ENCODE assay signal across 23 cellular contexts in the genomic region with DNA sequence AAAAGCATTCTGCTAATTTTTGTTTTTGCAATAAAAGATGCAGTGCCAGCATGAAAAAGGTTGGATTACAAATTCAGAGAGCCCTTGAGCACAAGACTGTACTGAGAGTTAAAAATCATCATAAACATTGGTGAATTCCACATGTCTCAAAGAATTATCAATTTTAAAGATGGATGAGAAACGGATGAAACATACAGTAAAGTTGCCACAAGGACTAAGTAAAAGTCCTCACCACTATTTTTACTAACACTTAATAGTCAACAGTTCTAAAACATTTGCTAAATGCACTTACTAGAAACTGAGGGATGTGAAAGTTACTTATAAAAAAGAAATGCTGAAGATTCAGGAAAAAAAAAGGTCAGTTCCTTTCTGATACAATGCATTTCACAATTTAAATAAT. TPM values are rescaled to one million over a fixed set of nuclear protein-coding genes. Genes with fewer than 3 reads are reported as not detected.
DNase-seq lines count a peak whose midpoint lies in the region; ATAC-seq and TF ChIP-seq lines count a peak whose summit lies in the region.
"Had no signal": no experiment of that assay in that cellular context is flagged by ENCODE, and none has a peak within 500 bp of the region (broad histone marks: within the 10 kb centered on the region; RNA-seq: fewer than 3 reads in every experiment).

No MANE protein-coding gene starts in this region.

- H4K20me1 ChIP-seq in SK-N-SH (ENCODE audit: insufficient read depth) (no peaks in the 10 kb centered on the region), Karpas-422 (ENCODE audit: insufficient read depth, low read depth, low read length) (no peaks in the 10 kb centered on the region)

- H3K9ac ChIP-seq in SK-N-SH, result no peak overlapping the region
- H3K9ac ChIP-seq in Karpas-422 (ENCODE audit: low read length), result no peak overlapping the region

- peaks cover 5% of the 10 kb centered on the region for H3F3A ChIP-seq in SK-N-SH (replicated peaks; ENCODE audit: insufficient read depth)

- H3K79me2 ChIP-seq in SK-N-SH (ENCODE audit: insufficient read depth) (no peaks in the 10 kb centered on the region), Karpas-422 (ENCODE audit: low read length) (no peaks in the 10 kb centered on the region)

- H3K4me3 ChIP-seq in SK-N-SH (ENCODE audit: low read depth in 2 of 2, low read length in 1 of 2) (no peak overlapping the region), Karpas-422 (ENCODE audit: low read length) (no peak overlapping the region)
- H3K4me3 ChIP-seq: K562, MG63, SK-N-MC had no signal

- no peak overlapping the region; the same call in 1 of the 2 replicates for H3K4me2 ChIP-seq in SK-N-SH
- H3K4me2 ChIP-seq in Karpas-422 (ENCODE audit: low read depth, low read length, poor library complexity, severe bottlenecking), result peak overlapping the region; percentile 59

- H3K9me3 ChIP-seq in SK-N-SH, result peaks cover 28% of the 10 kb centered on the region
- peaks cover 9% of the 10 kb centered on the region; the same call in 1 of the 2 replicates for H3K9me3 ChIP-seq in Karpas-422 (ENCODE audit: low read length)
- H3K9me3 ChIP-seq in T-helper 17 cell (ENCODE audit: control insufficient read depth, low read length, poor library complexity, severe bottlenecking), result no peaks in the 10 kb centered on the region

- TF ChIP-seq CTCF in SK-N-SH (IDR thresholded peaks at IDR 0.05) (no peak), osteocyte (IDR thresholded peaks at IDR 0.05) (no peak)

- H3K4me3 Mint-ChIP-seq in T-helper 17 cell (no peak overlapping the region), osteocyte (ENCODE audit: unreplicated experiment) (peak overlapping the region; percentile 31)
- no peak overlapping the region for H3K4me3 Mint-ChIP-seq in activated CD4-positive, alpha-beta T cell treated with anti-CD3 and anti-CD28 coated beads, Interleukin-2, amount 10 ng/mL, durations not matched to agents 7 days and 5 days

- WGBS in SK-N-SH (ENCODE audit: low lambda C conversion rate), result 39% methylated on average over 1 of the region's 1 CpG

- no peak for TF ChIP-seq RAD21 in SK-N-SH (IDR thresholded peaks at IDR 0.05; ENCODE audit: low read length)

- H3K4me1 ChIP-seq in SK-N-SH (ENCODE audit: control insufficient read depth in 1 of 2, insufficient read depth in 2 of 2, low read depth in 1 of 2, low read length in 1 of 2), result no peaks in the 10 kb centered on the region; a peak in 3 of 4 replicates
- H3K4me1 ChIP-seq in Karpas-422 (ENCODE audit: low read length), result peaks cover 15% of the 10 kb centered on the region

- H3K36me3 ChIP-seq in SK-N-SH (replicated peaks in 1 of 2; ENCODE audit: control insufficient read depth in 1 of 2, insufficient read depth in 2 of 2, low read length in 1 of 2) (peaks cover 0 to 7% of the 10 kb centered on the region in 2 experiments), Karpas-422 (ENCODE audit: insufficient read depth, low read length) (no peaks in the 10 kb centered on the region)
- H3K36me3 ChIP-seq: MG63 had no signal

- ATAC-seq in SK-N-SH treated with all-trans-retinoic acid at 6 μM for 48 hours (peak; percentile 18; the same call in 1 of the 3 replicates), T-helper 17 cell (no peak), GM19463 (IDR thresholded peaks at IDR 0.05; ENCODE audit: unreplicated experiment) (no peak)
- ATAC-seq: K562 had no signal

- CTCF ChIA-PET in SK-N-SH (lab: Yijun Ruan, JAX), result interaction anchor here (1.1 to 1.4 kb wide), 3 partner anchors 13 to 200 kb away, joined by 3 to 5 read pairs (median 4); no protein-coding TSS in a partner anchor
- CTCF ChIA-PET in activated CD4-positive, alpha-beta T cell treated with anti-CD3 and anti-CD28 coated beads, Interleukin-2, amount 10 ng/mL, durations not matched to agents 7 days and 5 days (lab: Charles Lee), result no interaction called here

- POLR2A ChIA-PET in SK-N-SH (lab: Yijun Ruan, JAX), result no interaction called here
- POLR2A ChIA-PET in activated CD4-positive, alpha-beta T cell treated with anti-CD3 and anti-CD28 coated beads, Interleukin-2, amount 10 ng/mL, durations not matched to agents 7 days and 5 days (lab: Charles Lee), result no interaction called here

- H3K27ac Mint-ChIP-seq in T-helper 17 cell (peak overlapping the region; percentile 34), osteocyte (ENCODE audit: unreplicated experiment) (peak overlapping the region; percentile 53)
- no peak overlapping the region for H3K27ac Mint-ChIP-seq in activated CD4-positive, alpha-beta T cell treated with anti-CD3 and anti-CD28 coated beads, Interleukin-2, amount 10 ng/mL, durations not matched to agents 7 days and 5 days

- no peak for DNase-seq in SK-N-SH
- no peak for DNase-seq in Karpas-422
- DNase-seq in T-helper 17 cell, result no peak
- no peak for DNase-seq in osteocyte (ENCODE audit: extremely low spot score, unreplicated experiment)
- DNase-seq in activated CD4-positive, alpha-beta T cell treated with anti-CD3 and anti-CD28 coated beads, Interleukin-2, amount 10 ng/mL, durations not matched to agents 7 days and 5 days, result no peak
- DNase-seq in T-helper 9 cell, result no peak
- DNase-seq: Calu3, DMS153, NCI-H1417, NCI-H1694, NCI-H2029 treated with DMSO at 0.1 percent for 48 hours, NCI-H446 treated with DMSO at 0.1 percent for 48 hours, NCI-H526, SIG-M5 had no signal

- H3K27me3 Mint-ChIP-seq in T-helper 17 cell (peaks cover 7% of the 10 kb centered on the region), osteocyte (ENCODE audit: unreplicated experiment) (peaks cover 2% of the 10 kb centered on the region)
- H3K27me3 Mint-ChIP-seq in activated CD4-positive, alpha-beta T cell treated with anti-CD3 and anti-CD28 coated beads, Interleukin-2, amount 10 ng/mL, durations not matched to agents 7 days and 5 days, result peaks cover 17% of the 10 kb centered on the region

- no peaks in the 10 kb centered on the region for H3K9me2 ChIP-seq in SK-N-SH
- no peaks in the 10 kb centered on the region for H3K9me2 ChIP-seq in Karpas-422 (replicated peaks; ENCODE audit: insufficient read depth, low read length)

- H2AFZ ChIP-seq in SK-N-SH (ENCODE audit: low read depth) (no peak overlapping the region; the same call in 1 of the 2 replicates), Karpas-422 (ENCODE audit: low read length) (no peak overlapping the region)

- TF ChIP-seq EP300 in SK-N-SH (IDR thresholded peaks at IDR 0.05; ENCODE audit: borderline replicate concordance in 1 of 2, low read depth in 1 of 2, low read length in 1 of 2), result no peak

- H3K9me3 Mint-ChIP-seq in osteocyte (ENCODE audit: unreplicated experiment), result peaks cover 10% of the 10 kb centered on the region
- peaks cover 7% of the 10 kb centered on the region for H3K9me3 Mint-ChIP-seq in activated CD4-positive, alpha-beta T cell treated with anti-CD3 and anti-CD28 coated beads, Interleukin-2, amount 10 ng/mL, durations not matched to agents 7 days and 5 days

- H3K27ac ChIP-seq in SK-N-SH (ENCODE audit: low read depth in 2 of 2, low read length in 1 of 2), result no peak overlapping the region
- no peak overlapping the region for H3K27ac ChIP-seq in Karpas-422 (ENCODE audit: low read length)
- H3K27ac ChIP-seq: 22Rv1, SK-N-MC had no signal

- H3K27me3 ChIP-seq in SK-N-SH (ENCODE audit: insufficient read depth) (no peaks in the 10 kb centered on the region), Karpas-422 (ENCODE audit: low read length) (peaks cover 5% of the 10 kb centered on the region; the same call in 1 of the 2 replicates)
- H3K27me3 ChIP-seq: MG63 had no signal

- H3K36me3 Mint-ChIP-seq in T-helper 17 cell (ENCODE audit: low read depth) (no peaks in the 10 kb centered on the region), osteocyte (ENCODE audit: unreplicated experiment) (peaks cover 8% of the 10 kb centered on the region)
- no peaks in the 10 kb centered on the region for H3K36me3 Mint-ChIP-seq in activated CD4-positive, alpha-beta T cell treated with anti-CD3 and anti-CD28 coated beads, Interleukin-2, amount 10 ng/mL, durations not matched to agents 7 days and 5 days (ENCODE audit: low read depth)

- H3K4me1 Mint-ChIP-seq in T-helper 17 cell (no peaks in the 10 kb centered on the region), osteocyte (ENCODE audit: unreplicated experiment) (peaks cover 16% of the 10 kb centered on the region)
- no peaks in the 10 kb centered on the region for H3K4me1 Mint-ChIP-seq in activated CD4-positive, alpha-beta T cell treated with anti-CD3 and anti-CD28 coated beads, Interleukin-2, amount 10 ng/mL, durations not matched to agents 7 days and 5 days

TF ChIP-seq in SK-N-SH treated with all-trans-retinoic acid at 6 μM for 48 hours, 23 proteins besides CTCF, POLR2A, EP300 and RAD21 (continues in another document):
- TF ChIP-seq CSDC2 (CRISPR knock-in tag; IDR thresholded peaks at IDR 0.05), result no peak

TF ChIP-seq in SK-N-SH, 30 proteins besides CTCF, POLR2A, EP300 and RAD21:
- TF ChIP-seq SMC3 (IDR thresholded peaks at IDR 0.05; ENCODE audit: low read depth, low read length) (no peak), GABPA (IDR thresholded peaks at IDR 0.05; ENCODE audit: low read depth) (no peak), CHD2 (IDR thresholded peaks at IDR 0.05; ENCODE audit: low read length, partially characterized antibody) (no peak), JUND (IDR thresholded peaks at IDR 0.05) (no peak), FOSL2 (IDR thresholded peaks at IDR 0.05; ENCODE audit: borderline replicate concordance, low read depth) (no peak)
TF ChIP-seq in SK-N-SH: peak in this region for 0.

RNA-seq across cellular contexts. Expression of gene NACA2, which starts 25.8 kb away (rescaled TPM):
- not detected in 2 replicates for polyA plus RNA-seq in SK-N-SH (2012; rRNA removed)
- 0.10 TPM in 1 of 2 replicates, not detected in the other for polyA plus RNA-seq in SK-N-SH (2012; cell fraction: cytosol; rRNA removed)
- polyA plus RNA-seq in SK-N-SH (2012; cell fraction: nucleus; rRNA removed), result not detected in 2 replicates
- not detected in 2 replicates for total RNA-seq in Karpas-422 (2014; rRNA removed; shearing (Covaris generic); ENCODE audit: low replicate concordance)
- total RNA-seq in T-helper 17 cell (not detected), osteocyte (not detected in 2 replicates)
- total RNA-seq in activated CD4-positive, alpha-beta T cell treated with anti-CD3 and anti-CD28 coated beads, Interleukin-2, amount 10 ng/mL, durations not matched to agents 7 days and 5 days, result under 1 TPM in 1 of 2 experiments, not detected in 1; 0.35 TPM
- total RNA-seq: Calu3, H4, LHCN-M2 had no signal
- polyA plus RNA-seq: BJ had no signal
